In the genomic region with DNA sequence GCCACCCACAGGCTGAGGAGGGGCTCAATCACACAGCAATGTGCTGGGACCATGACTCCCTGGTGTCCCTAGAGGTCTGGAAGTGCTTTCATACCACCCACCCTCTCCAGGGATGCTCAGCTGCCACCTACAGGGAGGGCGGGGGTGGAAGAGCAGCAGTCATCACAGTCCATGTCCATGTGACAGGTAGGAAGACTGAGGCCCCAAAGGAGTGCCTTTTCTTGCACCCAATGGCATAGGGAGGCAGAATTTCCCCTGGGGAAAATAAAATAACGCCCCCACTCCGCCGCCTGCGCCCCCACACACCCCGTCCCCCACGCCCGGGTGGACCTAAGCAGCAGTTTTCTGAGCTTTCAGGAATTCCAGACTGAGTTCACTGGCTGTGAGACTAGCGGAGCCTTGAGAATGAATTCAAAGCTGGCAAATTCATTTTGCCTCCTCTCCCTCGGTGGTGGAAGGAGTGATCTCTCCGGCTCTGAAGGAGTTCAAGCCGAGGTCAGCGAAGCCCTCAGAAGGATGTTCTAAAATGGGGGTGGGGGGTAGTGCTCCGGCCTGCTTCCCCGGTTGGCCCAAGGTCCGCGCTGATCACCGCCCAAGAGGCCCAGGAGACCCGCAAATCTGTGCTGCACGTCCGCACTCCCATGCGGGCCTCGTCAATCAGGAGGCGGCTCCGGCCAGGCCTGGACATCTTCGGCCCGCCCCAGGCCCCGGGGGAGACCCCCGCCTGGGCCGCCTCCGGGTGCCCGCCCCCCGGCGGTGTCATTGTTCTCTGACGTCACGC, we compare ENCODE assay signal across 8 cellular contexts. TPM values are rescaled to one million over a fixed set of nuclear protein-coding genes. Genes with fewer than 3 reads are reported as not detected.
DNase-seq lines count a peak whose midpoint lies in the region; ATAC-seq and TF ChIP-seq lines count a peak whose summit lies in the region.

No MANE protein-coding gene starts in this region.

- intact Hi-C loops in CD14-positive monocyte (cut with micrococcal nuclease) = loop anchor here in 1 of 2 donors (2.0 to 10.0 kb wide), 5 partner anchors 18 to 489 kb away; no protein-coding TSS in a partner anchor
- intact Hi-C loops in posterior vena cava (cut with DNase I) = loop anchor here (5.0 to 10.0 kb wide), 4 partner anchors 89 to 862 kb away; no protein-coding TSS in a partner anchor

- H3K27me3 Mint-ChIP-seq in CD14-positive monocyte (ENCODE audit: low read depth in 3 of 3) = peaks cover 1 to 9% (median 1%) of the 10 kb centered on the region in 3 donors

- no peak for ATAC-seq in HG03097 (IDR thresholded peaks at IDR 0.05; ENCODE audit: low FRiP score, unreplicated experiment)

- DNase-seq in CD14-positive monocyte (ENCODE audit: low spot score) = no peak
- DNase-seq in GM23248 = peak; percentile 59
- peak; percentile 56 to 67 for DNase-seq in SJCRH30
- DNase-seq in stimulated activated CD4-positive, alpha-beta T cell treated with anti-CD3 and anti-CD28 coated beads, Interleukin-12 subunit alpha, Interleukin-12 subunit beta, amount 100 ng/mL, for 4 hours = no peak
- no peak for DNase-seq in posterior vena cava (ENCODE audit: low spot score)

- H3K27ac ChIP-seq in GM23248 (peak overlapping the region; percentile 92), SJCRH30 (no peak overlapping the region), ectodermal cell (ENCODE audit: insufficient read depth, low read depth, low read length, poor library complexity, severe bottlenecking) (no peak overlapping the region)

- in situ Hi-C loops in GM23248 (cut with MboI) = no loop called here

- H3K36me3 ChIP-seq in GM23248 (ENCODE audit: low read depth) (no peaks in the 10 kb centered on the region), SJCRH30 (no peaks in the 10 kb centered on the region), ectodermal cell (ENCODE audit: control insufficient read depth, insufficient read depth, low read length) (no peaks in the 10 kb centered on the region), mucosa of stomach (ENCODE audit: control insufficient read depth, insufficient read depth, low read length) (no peaks in the 10 kb centered on the region)

- H3F3A ChIP-seq in GM23248 (ENCODE audit: insufficient read depth) = peaks cover 4% of the 10 kb centered on the region

- TF ChIP-seq CTCF in CD14-positive monocyte (IDR thresholded peaks at IDR 0.05) = no peak

- peak overlapping the region; percentile 75 to 83 for H3K4me3 Mint-ChIP-seq in CD14-positive monocyte

- no peaks in the 10 kb centered on the region for H4K20me1 ChIP-seq in GM23248 (ENCODE audit: insufficient read depth)

- H3K4me1 Mint-ChIP-seq in CD14-positive monocyte = peaks cover 46% of the 10 kb centered on the region

- peak overlapping the region; percentile 82 for H3K4me2 ChIP-seq in GM23248 (ENCODE audit: unreplicated experiment)

- H3K27me3 ChIP-seq in GM23248 (replicated peaks; ENCODE audit: insufficient read depth) (no peaks in the 10 kb centered on the region), SJCRH30 (no peaks in the 10 kb centered on the region), ectodermal cell (ENCODE audit: control insufficient read depth, insufficient read depth, low read length, poor library complexity, severe bottlenecking) (peaks cover 11% of the 10 kb centered on the region), mucosa of stomach (ENCODE audit: control insufficient read depth, insufficient read depth, low read length) (no peaks in the 10 kb centered on the region)

- H3K9ac ChIP-seq in GM23248 = peak overlapping the region; percentile 98
- H3K9ac ChIP-seq in mucosa of stomach (ENCODE audit: low read length) = peak overlapping the region; percentile 76

- peak overlapping the region in 6 of 7 donors; percentile 67 to 92 (median 76) for H3K27ac Mint-ChIP-seq in CD14-positive monocyte

- peaks cover 2 to 4% of the 10 kb centered on the region in 2 donors for H3K36me3 Mint-ChIP-seq in CD14-positive monocyte

- H3K79me2 ChIP-seq in GM23248 (ENCODE audit: insufficient read depth) = peaks cover 22% of the 10 kb centered on the region

- peak overlapping the region; percentile 68 for H2AFZ ChIP-seq in GM23248

- H3K4me3 ChIP-seq in GM23248 (peak overlapping the region; percentile 99), SJCRH30 (peak overlapping the region; percentile 89), ectodermal cell (ENCODE audit: insufficient read depth, low read depth, low read length) (peak overlapping the region; percentile 31), mucosa of stomach (ENCODE audit: low read length) (peak overlapping the region; percentile 51)

- 5 to 7% methylated on average over 15 to 31 of the region's 36 CpGs for WGBS in GM23248 (ENCODE audit: low coverage in 1 of 2, low lambda C conversion rate in 2 of 2, missing lambda C conversion rate in 2 of 2), 2 experiments
- 10 to 12% methylated on average over 31 to 32 of the region's 36 CpGs for WGBS in ectodermal cell, 2 experiments

- H3K4me1 ChIP-seq in GM23248 (ENCODE audit: insufficient read depth) (no peaks in the 10 kb centered on the region), SJCRH30 (peaks cover 6% of the 10 kb centered on the region; the same call in 1 of the 2 replicates), ectodermal cell (ENCODE audit: control insufficient read depth, insufficient read depth, low read length) (peaks cover 7% of the 10 kb centered on the region), mucosa of stomach (ENCODE audit: control insufficient read depth, insufficient read depth, low read length) (peaks cover 58% of the 10 kb centered on the region)

- H3K9me3 ChIP-seq in GM23248 (ENCODE audit: low read depth) = no peaks in the 10 kb centered on the region
- H3K9me3 ChIP-seq in SJCRH30 (replicated peaks) = no peaks in the 10 kb centered on the region
- no peaks in the 10 kb centered on the region for H3K9me3 ChIP-seq in ectodermal cell (ENCODE audit: control insufficient read depth, low read length)
- H3K9me3 ChIP-seq in mucosa of stomach (ENCODE audit: control insufficient read depth, low read length) = no peaks in the 10 kb centered on the region

- H3K9me3 Mint-ChIP-seq in CD14-positive monocyte = no peaks in the 10 kb centered on the region

- no peaks in the 10 kb centered on the region for H3K9me2 ChIP-seq in GM23248 (ENCODE audit: insufficient read depth)

RNA-seq across cellular contexts. Expression of a gene that starts 2.1 kb away (rescaled TPM):
- polyA plus RNA-seq in CD14-positive monocyte (1 to 10 TPM; 3.3 to 8.9 TPM), GM23248 (2016; fragmentation: Nextera tagmentation; extraction: Ambion mirVana) (20.9 and 21.9 TPM in 2 replicates)
- 26.6 and 28.4 TPM in 2 replicates for total RNA-seq in GM23248 (2014; rRNA removed; shearing (Covaris generic))
- 11.5 and 13.6 TPM in 2 replicates for total RNA-seq in SJCRH30 (2014; rRNA removed; shearing (Covaris generic))
- 56.6 TPM for polyA plus RNA-seq in ectodermal cell (2013, experiment 1 of 4)
- 63.4 TPM for polyA plus RNA-seq in ectodermal cell (2013, experiment 2 of 4)
- 39.5 TPM for polyA plus RNA-seq in ectodermal cell (2013, experiment 3 of 4)
- 55.4 TPM for polyA plus RNA-seq in ectodermal cell (2013, experiment 4 of 4)
- total RNA-seq in posterior vena cava = 10 to 100 TPM; 61.5 to 62.6 TPM

Comparison
In these comparisons a context has a peak if more than half of its experiments do, and no peak if none do; other contexts are left out.
1. DNase-seq: peak in GM23248 (single experiment) and SJCRH30 (2 of 2); none in CD14-positive monocyte (single experiment), stimulated activated CD4-positive, alpha-beta T cell treated with anti-CD3 and anti-CD28 coated beads, Interleukin-12 subunit alpha, Interleukin-12 subunit beta, amount 100 ng/mL, for 4 hours (single experiment) and posterior vena cava (single experiment).
2. H3K4me3 ChIP-seq: peak in every context shown above with its lines; median percentile 99 in GM23248; 89 in SJCRH30; 51 in mucosa of stomach; 31 in ectodermal cell.